In genomic region chr13:24664726-24665409, GRCh38 we compare ENCODE assay signal across 21 cellular contexts. TPM values are rescaled to one million over a fixed set of nuclear protein-coding genes. Genes with fewer than 3 reads are reported as not detected.
DNase-seq lines count a peak whose midpoint lies in the region; ATAC-seq and TF ChIP-seq lines count a peak whose summit lies in the region.
"Had no signal": no experiment of that assay in that cellular context is flagged by ENCODE, and none has a peak within 500 bp of the region (broad histone marks: within the 10 kb centered on the region; RNA-seq: fewer than 3 reads in every experiment).

No MANE protein-coding gene starts in this region.

- H3K4me3 ChIP-seq in AG10803 (ENCODE audit: low read length) (no peak overlapping the region), BE2C (ENCODE audit: low read depth, low read length) (no peak overlapping the region)
- H3K4me3 ChIP-seq: dorsolateral prefrontal cortex, GM12878, right lobe of liver, SK-N-MC had no signal

- ATAC-seq in HG03378 (IDR thresholded peaks at IDR 0.05; ENCODE audit: unreplicated experiment): no peak
- ATAC-seq: GM12878, right lobe of liver had no signal

- H3K9me3 ChIP-seq in BE2C: no peaks in the 10 kb centered on the region
- H3K9me3 ChIP-seq: neutrophil, right lobe of liver had no signal

- H3K36me3 ChIP-seq in BE2C: no peaks in the 10 kb centered on the region
- H3K36me3 ChIP-seq: neutrophil, right lobe of liver had no signal

- no peaks in the 10 kb centered on the region for H3K4me1 ChIP-seq in BE2C
- H3K4me1 ChIP-seq: right lobe of liver had no signal

- H3K27me3 ChIP-seq in BE2C: peaks cover 3% of the 10 kb centered on the region; the same call in 1 of the 2 replicates
- H3K27me3 ChIP-seq: right lobe of liver had no signal

- TF ChIP-seq CTCF in AG10803 (conservative IDR thresholded peaks at IDR 0.05; ENCODE audit: low read length): no peak
- no peak for TF ChIP-seq CTCF in BE2C (IDR thresholded peaks at IDR 0.05; ENCODE audit: low read depth, low read length)

- DNase-seq in AG10803 (ENCODE audit: low read depth) (peak; percentile 67), HT1080 (ENCODE audit: low read depth) (peak; percentile 94), amniotic epithelial cell (ENCODE audit: low read depth) (peak; percentile 46), kidney tubule cell (ENCODE audit: low spot score) (peak; percentile 83), BE2C (no peak), superior temporal gyrus (ENCODE audit: extremely low spot score) (no peak), dedifferentiated amniotic fluid mesenchymal stem cell (ENCODE audit: extremely low spot score) (no peak)
- DNase-seq: activated CD4-positive, alpha-beta T cell treated with anti-CD3 and anti-CD28 coated beads, Interleukin-2, amount 10 ng/mL, durations not matched to agents 24 days and 14 days; activated naive CD4-positive, alpha-beta T cell treated with anti-CD3 and anti-CD28 coated beads, Interleukin-2, amount 50 U/mL, for 16 hours; COR-L47; dorsolateral prefrontal cortex; KBM-7; NCI-H1092 treated with DMSO at 0.1 percent for 48 hours; NCI-H69; OCI-M1; right lobe of liver had no signal

RNA-seq across cellular contexts. Expression of gene ATP12A, which starts 15.3 kb away (rescaled TPM):
- not detected in 2 replicates for total RNA-seq in HT1080 (2014; rRNA removed; shearing (Covaris generic))
- polyA plus RNA-seq in HT1080 (2015; cell fraction: cytosol; rRNA removed): 0.03 and 0.14 TPM in 2 replicates
- polyA plus RNA-seq in HT1080 (2015; cell fraction: nucleus; rRNA removed): 0.06 TPM in 1 of 2 replicates, not detected in the other
- polyA plus RNA-seq in BE2C (2012; ENCODE audit: insufficient read depth, insufficient read length, low read depth): not detected
- total RNA-seq: right lobe of liver, subcutaneous adipose tissue had no signal

Comparison
In these comparisons a context has a peak if more than half of its experiments do, and no peak if none do; other contexts are left out.
1. DNase-seq: peak in AG10803 (single experiment), HT1080 (single experiment), amniotic epithelial cell (single experiment) and kidney tubule cell (single experiment); none in BE2C (single experiment), superior temporal gyrus (single experiment) and dedifferentiated amniotic fluid mesenchymal stem cell (single experiment).